Comparison of ENCODE assay signal across 15 cellular contexts in the genomic region with DNA sequence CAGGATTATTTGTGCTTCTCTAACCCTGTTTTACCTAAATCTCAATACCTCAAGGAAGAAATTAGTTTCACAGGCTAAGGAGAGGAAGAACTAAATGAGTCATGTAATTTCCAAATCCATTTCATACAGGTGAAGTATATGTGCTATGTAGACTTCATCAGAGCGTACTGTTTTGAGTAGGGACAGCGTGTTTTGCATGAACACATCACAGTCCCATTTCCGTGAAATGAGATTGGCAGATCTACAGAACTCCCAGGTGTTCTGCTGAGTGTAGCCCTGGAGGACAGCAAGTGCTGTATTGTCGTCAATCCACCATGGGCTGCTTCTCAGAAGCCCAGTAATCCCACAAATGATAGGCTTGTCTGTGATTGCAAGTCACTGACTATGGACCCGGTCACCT.
DNase-seq lines count a peak whose midpoint lies in the region; ATAC-seq and TF ChIP-seq lines count a peak whose summit lies in the region.
"Had no signal": no experiment of that assay in that cellular context is flagged by ENCODE, and none has a peak within 500 bp of the region (broad histone marks: within the 10 kb centered on the region; RNA-seq: fewer than 3 reads in every experiment).

No MANE protein-coding gene starts in this region.

- peak overlapping the region; percentile 50 for H3K27ac Mint-ChIP-seq in activated CD8-positive, alpha-beta memory T cell treated with anti-CD3 and anti-CD28 coated beads, Interleukin-2, amount 10 ng/mL, durations not matched to agents 7 days and 5 days
- no peak overlapping the region for H3K27ac Mint-ChIP-seq in neural crest cell (ENCODE audit: unreplicated experiment)

- no peaks in the 10 kb centered on the region for H3K27me3 Mint-ChIP-seq in activated CD8-positive, alpha-beta memory T cell treated with anti-CD3 and anti-CD28 coated beads, Interleukin-2, amount 10 ng/mL, durations not matched to agents 7 days and 5 days
- no peaks in the 10 kb centered on the region for H3K27me3 Mint-ChIP-seq in neural crest cell (ENCODE audit: low read depth)

- no peak overlapping the region for H3K4me3 Mint-ChIP-seq in activated CD8-positive, alpha-beta memory T cell treated with anti-CD3 and anti-CD28 coated beads, Interleukin-2, amount 10 ng/mL, durations not matched to agents 7 days and 5 days
- peak overlapping the region; percentile 9 for H3K4me3 Mint-ChIP-seq in neural crest cell

- no peak for DNase-seq in activated CD8-positive, alpha-beta memory T cell treated with anti-CD3 and anti-CD28 coated beads, Interleukin-2, amount 10 ng/mL, durations not matched to agents 7 days and 5 days
- DNase-seq in activated CD8-positive, alpha-beta memory T cell treated with anti-CD3 and anti-CD28 coated beads, Interleukin-2, amount 50 U/mL, for 4 hours, result no peak
- DNase-seq in neural crest cell (ENCODE audit: low read depth, low spot score), result no peak
- DNase-seq in AML-193 (lab: John Stamatoyannopoulos, UW), result no peak
- DNase-seq in HPDE6-E6E7 (ENCODE audit: extremely low spot score), result no peak
- DNase-seq: activated effector memory CD4-positive, alpha-beta T cell treated with anti-CD3 and anti-CD28 coated beads, Interleukin-2, amount 50 U/mL, for 16 hours; NCI-H2081; posterior cingulate gyrus; stimulated activated CD8-positive, alpha-beta memory T cell treated with anti-CD3 and anti-CD28 coated beads, Interleukin-4, amount 100 ng/mL, for 48 hours; upper lobe of right lung had no signal

- peak; percentile 11 for ATAC-seq in activated CD8-positive, alpha-beta memory T cell treated with anti-CD3 and anti-CD28 coated beads, Interleukin-2, amount 10 ng/mL, durations not matched to agents 7 days and 5 days
- ATAC-seq in GM21529 (IDR thresholded peaks at IDR 0.05; ENCODE audit: unreplicated experiment) (peak; percentile 44), HG03469 (IDR thresholded peaks at IDR 0.05; ENCODE audit: unreplicated experiment) (peak; percentile 30), GM19395 (IDR thresholded peaks at IDR 0.05; ENCODE audit: unreplicated experiment) (no peak)
- ATAC-seq: gastroesophageal sphincter, HCT116, upper lobe of right lung had no signal

- CTCF ChIA-PET in activated CD8-positive, alpha-beta memory T cell treated with anti-CD3 and anti-CD28 coated beads, Interleukin-2, amount 10 ng/mL, durations not matched to agents 7 days and 5 days (lab: Charles Lee), result interaction anchor here (0.9 kb wide), 1 partner anchor 11 kb away, joined by 3 read pairs; no protein-coding TSS in a partner anchor

- peaks cover 69% of the 10 kb centered on the region for H3K36me3 Mint-ChIP-seq in activated CD8-positive, alpha-beta memory T cell treated with anti-CD3 and anti-CD28 coated beads, Interleukin-2, amount 10 ng/mL, durations not matched to agents 7 days and 5 days
- peaks cover 39% of the 10 kb centered on the region for H3K36me3 Mint-ChIP-seq in neural crest cell (ENCODE audit: low read depth)

- no peaks in the 10 kb centered on the region for H3K9me3 Mint-ChIP-seq in activated CD8-positive, alpha-beta memory T cell treated with anti-CD3 and anti-CD28 coated beads, Interleukin-2, amount 10 ng/mL, durations not matched to agents 7 days and 5 days (ENCODE audit: low read depth)
- H3K9me3 Mint-ChIP-seq in neural crest cell, result no peaks in the 10 kb centered on the region

- peaks cover 15% of the 10 kb centered on the region for H3K4me1 Mint-ChIP-seq in activated CD8-positive, alpha-beta memory T cell treated with anti-CD3 and anti-CD28 coated beads, Interleukin-2, amount 10 ng/mL, durations not matched to agents 7 days and 5 days
- H3K4me1 Mint-ChIP-seq in neural crest cell, result peaks cover 6% of the 10 kb centered on the region

- no peak for TF ChIP-seq CTCF in neural crest cell (conservative IDR thresholded peaks at IDR 0.05)
